1 cellular context compared by ENCODE assay signal in the genomic region with DNA sequence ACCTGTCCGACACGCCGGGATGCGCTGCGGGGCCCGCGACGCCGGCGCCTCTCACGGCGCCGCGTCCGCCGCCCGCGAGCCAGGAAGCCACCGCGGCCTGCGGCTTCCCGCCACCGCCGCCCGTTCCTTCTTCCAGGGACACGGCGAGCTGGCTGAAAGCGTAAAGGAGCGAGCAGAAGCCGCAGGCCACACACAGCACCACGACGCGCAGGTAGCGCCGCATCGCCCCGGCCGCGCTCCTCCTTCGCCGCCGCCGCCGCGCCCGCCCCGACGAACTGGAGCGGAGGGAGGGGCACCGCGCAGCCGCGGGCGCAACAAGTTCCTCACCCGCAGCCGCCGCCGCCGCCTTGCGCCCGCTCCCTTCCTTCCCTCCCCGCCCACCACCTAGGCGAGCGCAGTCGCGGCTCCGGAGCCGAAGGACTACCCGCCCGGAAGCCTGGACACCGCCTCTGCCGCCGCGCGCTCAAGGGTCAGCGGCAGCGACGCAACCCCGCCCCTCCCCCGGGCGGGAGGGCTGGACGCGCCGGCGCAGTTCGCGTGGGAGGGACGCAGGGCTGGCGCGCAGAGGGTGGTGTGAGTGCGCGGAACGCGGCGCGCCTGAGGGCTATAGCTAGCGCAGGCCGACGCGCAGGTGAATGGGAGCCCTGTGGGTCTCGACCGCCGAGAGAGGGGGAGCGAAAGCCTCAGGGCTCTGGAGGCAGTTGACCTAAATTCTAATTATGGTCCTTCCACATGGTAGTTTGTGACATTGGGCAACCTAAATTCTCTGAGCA.
A peak's percentile ranks its signal among the peaks of the same experiment; 100 is the strongest.
TF ChIP-seq lines count a peak whose summit lies in the region.

A gene with protein sequence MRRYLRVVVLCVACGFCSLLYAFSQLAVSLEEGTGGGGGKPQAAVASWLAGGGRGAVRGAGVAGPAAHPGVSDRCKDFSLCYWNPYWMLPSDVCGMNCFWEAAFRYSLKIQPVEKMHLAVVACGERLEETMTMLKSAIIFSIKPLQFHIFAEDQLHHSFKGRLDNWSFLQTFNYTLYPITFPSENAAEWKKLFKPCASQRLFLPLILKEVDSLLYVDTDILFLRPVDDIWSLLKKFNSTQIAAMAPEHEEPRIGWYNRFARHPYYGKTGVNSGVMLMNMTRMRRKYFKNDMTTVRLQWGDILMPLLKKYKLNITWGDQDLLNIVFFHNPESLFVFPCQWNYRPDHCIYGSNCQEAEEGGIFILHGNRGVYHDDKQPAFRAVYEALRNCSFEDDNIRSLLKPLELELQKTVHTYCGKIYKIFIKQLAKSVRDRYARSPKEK (minus strand): TSS at position 451 of the 773 bp plus-strand sequence. CDS start 228 bp downstream, at position 223.

TF ChIP-seq in HepG2, 621 proteins besides CTCF, POLR2A, EP300 and RAD21 (continued from another document and continues in another):
- TF ChIP-seq, protein P1, sequence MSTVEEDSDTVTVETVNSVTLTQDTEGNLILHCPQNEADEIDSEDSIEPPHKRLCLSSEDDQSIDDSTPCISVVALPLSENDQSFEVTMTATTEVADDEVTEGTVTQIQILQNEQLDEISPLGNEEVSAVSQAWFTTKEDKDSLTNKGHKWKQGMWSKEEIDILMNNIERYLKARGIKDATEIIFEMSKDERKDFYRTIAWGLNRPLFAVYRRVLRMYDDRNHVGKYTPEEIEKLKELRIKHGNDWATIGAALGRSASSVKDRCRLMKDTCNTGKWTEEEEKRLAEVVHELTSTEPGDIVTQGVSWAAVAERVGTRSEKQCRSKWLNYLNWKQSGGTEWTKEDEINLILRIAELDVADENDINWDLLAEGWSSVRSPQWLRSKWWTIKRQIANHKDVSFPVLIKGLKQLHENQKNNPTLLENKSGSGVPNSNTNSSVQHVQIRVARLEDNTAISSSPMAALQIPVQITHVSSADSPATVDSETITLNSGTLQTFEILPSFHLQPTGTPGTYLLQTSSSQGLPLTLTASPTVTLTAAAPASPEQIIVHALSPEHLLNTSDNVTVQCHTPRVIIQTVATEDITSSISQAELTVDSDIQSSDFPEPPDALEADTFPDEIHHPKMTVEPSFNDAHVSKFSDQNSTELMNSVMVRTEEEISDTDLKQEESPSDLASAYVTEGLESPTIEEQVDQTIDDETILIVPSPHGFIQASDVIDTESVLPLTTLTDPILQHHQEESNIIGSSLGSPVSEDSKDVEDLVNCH (CRISPR knock-in tag; IDR thresholded peaks at IDR 0.05) = no peak
- TF ChIP-seq RFX1 (IDR thresholded peaks at IDR 0.05) = no peak
- peak; percentile 89; the same call in 1 of the 2 replicates for TF ChIP-seq ZNF788 (CRISPR knock-in tag; IDR thresholded peaks at IDR 0.05; ENCODE audit: borderline replicate concordance)
- TF ChIP-seq ZNF83 (CRISPR knock-in tag; IDR thresholded peaks at IDR 0.05; ENCODE audit: borderline replicate concordance) = no peak
- peak; percentile 90 for TF ChIP-seq ZFY (CRISPR knock-in tag; IDR thresholded peaks at IDR 0.05)
- TF ChIP-seq GZF1 (CRISPR knock-in tag; IDR thresholded peaks at IDR 0.05) = no peak
- no peak for TF ChIP-seq HDAC6 (IDR thresholded peaks at IDR 0.05; ENCODE audit: low read depth, low read length)
- TF ChIP-seq, protein P2, sequence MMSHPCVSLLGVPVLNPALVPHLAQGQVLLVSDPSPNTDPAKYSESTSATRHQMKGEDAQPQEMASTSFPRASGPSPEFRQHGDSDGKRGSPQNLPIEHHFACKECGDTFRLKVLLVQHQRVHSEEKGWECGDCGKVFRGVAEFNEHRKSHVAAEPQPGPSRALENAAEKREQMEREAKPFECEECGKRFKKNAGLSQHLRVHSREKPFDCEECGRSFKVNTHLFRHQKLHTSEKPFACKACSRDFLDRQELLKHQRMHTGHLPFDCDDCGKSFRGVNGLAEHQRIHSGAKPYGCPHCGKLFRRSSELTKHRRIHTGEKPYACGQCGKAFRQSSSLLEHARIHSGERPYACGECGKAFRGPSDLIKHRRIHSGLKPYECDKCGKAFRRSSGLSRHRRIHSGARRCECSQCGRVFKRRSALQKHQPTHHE (CRISPR knock-in tag; IDR thresholded peaks at IDR 0.05; ENCODE audit: borderline replicate concordance) = no peak; the same call in 1 of the 2 replicates
- TF ChIP-seq, protein P3, sequence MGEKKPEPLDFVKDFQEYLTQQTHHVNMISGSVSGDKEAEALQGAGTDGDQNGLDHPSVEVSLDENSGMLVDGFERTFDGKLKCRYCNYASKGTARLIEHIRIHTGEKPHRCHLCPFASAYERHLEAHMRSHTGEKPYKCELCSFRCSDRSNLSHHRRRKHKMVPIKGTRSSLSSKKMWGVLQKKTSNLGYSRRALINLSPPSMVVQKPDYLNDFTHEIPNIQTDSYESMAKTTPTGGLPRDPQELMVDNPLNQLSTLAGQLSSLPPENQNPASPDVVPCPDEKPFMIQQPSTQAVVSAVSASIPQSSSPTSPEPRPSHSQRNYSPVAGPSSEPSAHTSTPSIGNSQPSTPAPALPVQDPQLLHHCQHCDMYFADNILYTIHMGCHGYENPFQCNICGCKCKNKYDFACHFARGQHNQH (CRISPR knock-in tag; IDR thresholded peaks at IDR 0.05) = peak; percentile 64; the same call in 1 of the 2 replicates
- no peak for TF ChIP-seq HOXD1 (CRISPR knock-in tag; IDR thresholded peaks at IDR 0.05)
- TF ChIP-seq EEA1 (CRISPR knock-in tag; IDR thresholded peaks at IDR 0.05; ENCODE audit: borderline replicate concordance) = no peak
- peak; percentile 51; the same call in 1 of the 2 replicates for TF ChIP-seq ZNF230 (CRISPR knock-in tag; IDR thresholded peaks at IDR 0.05)
- no peak for TF ChIP-seq HMG20B (CRISPR knock-in tag; conservative IDR thresholded peaks at IDR 0.05)
- peak in 1 of 2 experiments; percentile 81; a peak in 2 of 4 replicates for TF ChIP-seq KLF16 (CRISPR knock-in tag; IDR thresholded peaks at IDR 0.05)
- TF ChIP-seq, protein P4, sequence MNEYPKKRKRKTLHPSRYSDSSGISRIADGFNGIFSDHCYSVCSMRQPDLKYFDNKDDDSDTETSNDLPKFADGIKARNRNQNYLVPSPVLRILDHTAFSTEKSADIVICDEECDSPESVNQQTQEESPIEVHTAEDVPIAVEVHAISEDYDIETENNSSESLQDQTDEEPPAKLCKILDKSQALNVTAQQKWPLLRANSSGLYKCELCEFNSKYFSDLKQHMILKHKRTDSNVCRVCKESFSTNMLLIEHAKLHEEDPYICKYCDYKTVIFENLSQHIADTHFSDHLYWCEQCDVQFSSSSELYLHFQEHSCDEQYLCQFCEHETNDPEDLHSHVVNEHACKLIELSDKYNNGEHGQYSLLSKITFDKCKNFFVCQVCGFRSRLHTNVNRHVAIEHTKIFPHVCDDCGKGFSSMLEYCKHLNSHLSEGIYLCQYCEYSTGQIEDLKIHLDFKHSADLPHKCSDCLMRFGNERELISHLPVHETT (CRISPR knock-in tag; conservative IDR thresholded peaks at IDR 0.05) = peak; percentile 83
- TF ChIP-seq, protein P5, sequence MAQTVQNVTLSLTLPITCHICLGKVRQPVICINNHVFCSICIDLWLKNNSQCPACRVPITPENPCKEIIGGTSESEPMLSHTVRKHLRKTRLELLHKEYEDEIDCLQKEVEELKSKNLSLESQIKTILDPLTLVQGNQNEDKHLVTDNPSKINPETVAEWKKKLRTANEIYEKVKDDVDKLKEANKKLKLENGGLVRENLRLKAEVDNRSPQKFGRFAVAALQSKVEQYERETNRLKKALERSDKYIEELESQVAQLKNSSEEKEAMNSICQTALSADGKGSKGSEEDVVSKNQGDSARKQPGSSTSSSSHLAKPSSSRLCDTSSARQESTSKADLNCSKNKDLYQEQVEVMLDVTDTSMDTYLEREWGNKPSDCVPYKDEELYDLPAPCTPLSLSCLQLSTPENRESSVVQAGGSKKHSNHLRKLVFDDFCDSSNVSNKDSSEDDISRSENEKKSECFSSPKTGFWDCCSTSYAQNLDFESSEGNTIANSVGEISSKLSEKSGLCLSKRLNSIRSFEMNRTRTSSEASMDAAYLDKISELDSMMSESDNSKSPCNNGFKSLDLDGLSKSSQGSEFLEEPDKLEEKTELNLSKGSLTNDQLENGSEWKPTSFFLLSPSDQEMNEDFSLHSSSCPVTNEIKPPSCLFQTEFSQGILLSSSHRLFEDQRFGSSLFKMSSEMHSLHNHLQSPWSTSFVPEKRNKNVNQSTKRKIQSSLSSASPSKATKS (CRISPR knock-in tag; IDR thresholded peaks at IDR 0.05) = no peak
- TF ChIP-seq, protein P6, sequence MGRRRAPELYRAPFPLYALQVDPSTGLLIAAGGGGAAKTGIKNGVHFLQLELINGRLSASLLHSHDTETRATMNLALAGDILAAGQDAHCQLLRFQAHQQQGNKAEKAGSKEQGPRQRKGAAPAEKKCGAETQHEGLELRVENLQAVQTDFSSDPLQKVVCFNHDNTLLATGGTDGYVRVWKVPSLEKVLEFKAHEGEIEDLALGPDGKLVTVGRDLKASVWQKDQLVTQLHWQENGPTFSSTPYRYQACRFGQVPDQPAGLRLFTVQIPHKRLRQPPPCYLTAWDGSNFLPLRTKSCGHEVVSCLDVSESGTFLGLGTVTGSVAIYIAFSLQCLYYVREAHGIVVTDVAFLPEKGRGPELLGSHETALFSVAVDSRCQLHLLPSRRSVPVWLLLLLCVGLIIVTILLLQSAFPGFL (CRISPR knock-in tag; IDR thresholded peaks at IDR 0.05) = no peak
- no peak for TF ChIP-seq RAD51 (IDR thresholded peaks at IDR 0.05; ENCODE audit: borderline replicate concordance)
- no peak for TF ChIP-seq NCOA5 (CRISPR knock-in tag; IDR thresholded peaks at IDR 0.05)
- no peak for TF ChIP-seq NFKBIZ (CRISPR knock-in tag; IDR thresholded peaks at IDR 0.05)
- TF ChIP-seq SP1 (IDR thresholded peaks at IDR 0.05) = no peak
- peak; percentile 76 for TF ChIP-seq SP1 (CRISPR knock-in tag; IDR thresholded peaks at IDR 0.05)
- peak; percentile 83 for TF ChIP-seq HNRNPK (IDR thresholded peaks at IDR 0.05; ENCODE audit: low read depth, low read length, poor library complexity, severe bottlenecking)
- no peak for TF ChIP-seq ZNF737 (CRISPR knock-in tag; IDR thresholded peaks at IDR 0.05; ENCODE audit: borderline replicate concordance)
- TF ChIP-seq, protein P7, sequence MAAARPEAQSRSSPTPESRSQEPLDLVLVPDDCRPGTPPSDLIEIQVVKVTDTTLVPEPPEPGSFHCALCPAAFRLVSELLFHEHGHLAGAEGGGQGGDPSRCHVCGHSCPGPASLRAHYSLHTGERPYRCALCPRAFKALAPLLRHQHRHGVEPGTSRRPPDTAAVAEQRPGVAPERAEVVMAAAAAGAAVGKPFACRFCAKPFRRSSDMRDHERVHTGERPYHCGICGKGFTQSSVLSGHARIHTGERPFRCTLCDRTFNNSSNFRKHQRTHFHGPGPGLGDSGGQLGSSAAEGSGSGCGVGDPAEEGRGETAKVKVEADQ (CRISPR knock-in tag; IDR thresholded peaks at IDR 0.05; ENCODE audit: borderline replicate concordance) = no peak; the same call in 1 of the 2 replicates
- TF ChIP-seq, protein P8, sequence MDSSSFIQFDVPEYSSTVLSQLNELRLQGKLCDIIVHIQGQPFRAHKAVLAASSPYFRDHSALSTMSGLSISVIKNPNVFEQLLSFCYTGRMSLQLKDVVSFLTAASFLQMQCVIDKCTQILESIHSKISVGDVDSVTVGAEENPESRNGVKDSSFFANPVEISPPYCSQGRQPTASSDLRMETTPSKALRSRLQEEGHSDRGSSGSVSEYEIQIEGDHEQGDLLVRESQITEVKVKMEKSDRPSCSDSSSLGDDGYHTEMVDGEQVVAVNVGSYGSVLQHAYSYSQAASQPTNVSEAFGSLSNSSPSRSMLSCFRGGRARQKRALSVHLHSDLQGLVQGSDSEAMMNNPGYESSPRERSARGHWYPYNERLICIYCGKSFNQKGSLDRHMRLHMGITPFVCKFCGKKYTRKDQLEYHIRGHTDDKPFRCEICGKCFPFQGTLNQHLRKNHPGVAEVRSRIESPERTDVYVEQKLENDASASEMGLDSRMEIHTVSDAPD (CRISPR knock-in tag; IDR thresholded peaks at IDR 0.05) = no peak
- TF ChIP-seq SMYD3 (CRISPR knock-in tag; IDR thresholded peaks at IDR 0.05) = no peak
- no peak for TF ChIP-seq KDM1A (CRISPR knock-in tag; IDR thresholded peaks at IDR 0.05)
- TF ChIP-seq, protein P9, sequence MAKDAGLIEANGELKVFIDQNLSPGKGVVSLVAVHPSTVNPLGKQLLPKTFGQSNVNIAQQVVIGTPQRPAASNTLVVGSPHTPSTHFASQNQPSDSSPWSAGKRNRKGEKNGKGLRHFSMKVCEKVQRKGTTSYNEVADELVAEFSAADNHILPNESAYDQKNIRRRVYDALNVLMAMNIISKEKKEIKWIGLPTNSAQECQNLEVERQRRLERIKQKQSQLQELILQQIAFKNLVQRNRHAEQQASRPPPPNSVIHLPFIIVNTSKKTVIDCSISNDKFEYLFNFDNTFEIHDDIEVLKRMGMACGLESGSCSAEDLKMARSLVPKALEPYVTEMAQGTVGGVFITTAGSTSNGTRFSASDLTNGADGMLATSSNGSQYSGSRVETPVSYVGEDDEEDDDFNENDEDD (CRISPR knock-in tag; IDR thresholded peaks at IDR 0.05; ENCODE audit: borderline replicate concordance) = peak; percentile 94
- TF ChIP-seq ZNF12 (CRISPR knock-in tag; IDR thresholded peaks at IDR 0.05) = no peak
- no peak for TF ChIP-seq NFE2L2 (IDR thresholded peaks at IDR 0.05; ENCODE audit: low read length)
- TF ChIP-seq ZNF431 (CRISPR knock-in tag; IDR thresholded peaks at IDR 0.05; ENCODE audit: borderline replicate concordance, low read depth) = peak; percentile 96
- no peak; the same call in 1 of the 2 replicates for TF ChIP-seq TGIF2 (CRISPR knock-in tag; IDR thresholded peaks at IDR 0.05)
- TF ChIP-seq CHCHD3 (CRISPR knock-in tag; IDR thresholded peaks at IDR 0.05) = peak; percentile 45; the same call in 1 of the 2 replicates
- no peak for TF ChIP-seq ZNF30 (CRISPR knock-in tag; IDR thresholded peaks at IDR 0.05)
- TF ChIP-seq, protein P10, sequence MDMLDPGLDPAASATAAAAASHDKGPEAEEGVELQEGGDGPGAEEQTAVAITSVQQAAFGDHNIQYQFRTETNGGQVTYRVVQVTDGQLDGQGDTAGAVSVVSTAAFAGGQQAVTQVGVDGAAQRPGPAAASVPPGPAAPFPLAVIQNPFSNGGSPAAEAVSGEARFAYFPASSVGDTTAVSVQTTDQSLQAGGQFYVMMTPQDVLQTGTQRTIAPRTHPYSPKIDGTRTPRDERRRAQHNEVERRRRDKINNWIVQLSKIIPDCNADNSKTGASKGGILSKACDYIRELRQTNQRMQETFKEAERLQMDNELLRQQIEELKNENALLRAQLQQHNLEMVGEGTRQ (IDR thresholded peaks at IDR 0.05; ENCODE audit: low read depth, low read length) = no peak
- TF ChIP-seq, protein P10 (CRISPR knock-in tag; IDR thresholded peaks at IDR 0.05; ENCODE audit: borderline replicate concordance) = no peak
- TF ChIP-seq ZNF776 (CRISPR knock-in tag; IDR thresholded peaks at IDR 0.05) = no peak
- no peak for TF ChIP-seq ZMYM2 (CRISPR knock-in tag; IDR thresholded peaks at IDR 0.05)
- no peak; the same call in 1 of the 2 replicates for TF ChIP-seq ZNF33B (CRISPR knock-in tag; IDR thresholded peaks at IDR 0.05)
- peak; percentile 38; the same call in 1 of the 2 replicates for TF ChIP-seq KLF12 (CRISPR knock-in tag; IDR thresholded peaks at IDR 0.05; ENCODE audit: borderline replicate concordance)
- no peak for TF ChIP-seq GATAD2A (CRISPR knock-in tag; IDR thresholded peaks at IDR 0.05)
- no peak for TF ChIP-seq SMARCC2 (IDR thresholded peaks at IDR 0.05)
